ENCODE assay signal across 26 cellular contexts in the genomic region with DNA sequence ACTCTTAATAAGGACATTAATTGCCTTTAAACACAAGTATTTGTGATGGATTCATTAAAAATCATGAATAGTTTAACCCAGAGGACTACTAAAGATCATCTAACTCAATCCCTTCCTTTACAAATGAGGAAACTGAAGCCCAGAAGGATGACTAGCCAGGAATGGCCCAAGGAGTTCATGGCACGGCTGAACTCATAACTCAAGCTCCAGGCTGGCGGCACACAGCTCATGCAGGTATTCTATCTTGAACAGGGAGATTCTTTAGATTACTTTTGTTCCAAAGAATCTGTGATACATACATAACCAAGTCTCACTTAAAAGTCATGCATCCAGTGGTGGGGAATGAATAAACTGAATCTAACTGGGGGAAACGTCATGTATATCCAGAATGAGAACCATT.
A peak's percentile ranks its signal among the peaks of the same experiment; 100 is the strongest.
DNase-seq lines count a peak whose midpoint lies in the region; ATAC-seq, FAIRE-seq and TF ChIP-seq lines count a peak whose summit lies in the region.
"Had no signal": no experiment of that assay in that cellular context is flagged by ENCODE, and none has a peak within 500 bp of the region (broad histone marks: within the 10 kb centered on the region; RNA-seq: fewer than 3 reads in every experiment).

No MANE protein-coding gene starts in this region.

- CTCF ChIA-PET in RWPE1 (lab: Yijun Ruan, JAX), result interaction anchor here (0.7 kb wide), 1 partner anchor 835 kb away, joined by 3 read pairs; no protein-coding TSS in a partner anchor

- H3K79me2 ChIP-seq in trophoblast cell (ENCODE audit: control insufficient read depth, insufficient read depth, low read length, poor library complexity), result no peaks in the 10 kb centered on the region

- H2AK5ac ChIP-seq in trophoblast cell (ENCODE audit: low read length), result no peak overlapping the region

- H3K4me3 Mint-ChIP-seq in activated T-helper 17 cell treated with anti-CD3 and anti-CD28 coated beads, Interleukin-2, amount 50 U/mL, for 72 hours, result no peak overlapping the region
- H3K4me3 Mint-ChIP-seq: CD14-positive monocyte; CD4-positive, alpha-beta T cell; CD8-positive, alpha-beta memory T cell; H9 had no signal

- H3K36me3 ChIP-seq in trophoblast cell (ENCODE audit: control insufficient read depth in 1 of 2, insufficient read depth in 2 of 2, low read length in 2 of 2) (no peaks in the 10 kb centered on the region), skeletal muscle tissue (ENCODE audit: control insufficient read depth in 3 of 3, insufficient read depth in 3 of 3, low read length in 3 of 3) (no peaks in the 10 kb centered on the region)
- H3K36me3 ChIP-seq: BE2C; BLaER1 treated with 17β-estradiol and CSF1 and Interleukin-3, amounts not matched to agents 10 nM and 100 nM had no signal

- no peak for ATAC-seq in HG02840 (IDR thresholded peaks at IDR 0.05; ENCODE audit: low FRiP score, unreplicated experiment)
- no peak for ATAC-seq in activated T-helper 17 cell treated with anti-CD3 and anti-CD28 coated beads, Interleukin-2, amount 50 U/mL, for 72 hours (replicated peaks)
- ATAC-seq: A549, GM12878, HCT116 had no signal

- peak; percentile 38 for FAIRE-seq in H54 (lab: Jason Lieb, UNC)
- FAIRE-seq: A549, D721Med, GM12878, GM19239, H1 had no signal

- H3K27ac ChIP-seq in trophoblast cell (ENCODE audit: low read depth, low read length) (no peak overlapping the region), skeletal muscle tissue (ENCODE audit: low read depth, low read length) (peak overlapping the region; percentile 26), RWPE1 (no peak overlapping the region)
- H3K27ac ChIP-seq: A549; BLaER1 treated with 17β-estradiol and CSF1 and Interleukin-3, amounts not matched to agents 10 nM and 100 nM; GM23248 had no signal

- H3K27ac Mint-ChIP-seq in activated T-helper 17 cell treated with anti-CD3 and anti-CD28 coated beads, Interleukin-2, amount 50 U/mL, for 72 hours, result no peak overlapping the region
- H3K27ac Mint-ChIP-seq: CD14-positive monocyte; CD4-positive, alpha-beta T cell; CD8-positive, alpha-beta memory T cell; H9 had no signal

- H4K12ac ChIP-seq in trophoblast cell (ENCODE audit: low read depth, low read length), result no peak overlapping the region

- no peaks in the 10 kb centered on the region for H3K79me1 ChIP-seq in trophoblast cell (ENCODE audit: low read length)

- H3K9ac ChIP-seq in trophoblast cell (ENCODE audit: low read length), result no peak overlapping the region
- H3K9ac ChIP-seq in skeletal muscle tissue (ENCODE audit: low read depth in 1 of 3, low read length in 3 of 3), result no peak overlapping the region
- H3K9ac ChIP-seq: BLaER1 treated with 17β-estradiol and CSF1 and Interleukin-3, amounts not matched to agents 10 nM and 100 nM; GM23248 had no signal

- TF ChIP-seq CTCF in RWPE1 (conservative IDR thresholded peaks at IDR 0.05; ENCODE audit: low read depth), result no peak

- H4K91ac ChIP-seq in trophoblast cell (ENCODE audit: low read depth, low read length), result no peak overlapping the region

- DNase-seq in H54 (ENCODE audit: insufficient read length, low spot score), result no peak
- DNase-seq in amniotic epithelial cell (ENCODE audit: low read depth), result peak; percentile 1
- DNase-seq in trophoblast cell, result peak; percentile 77 to 89
- DNase-seq in RWPE1 (ENCODE audit: low spot score), result no peak
- DNase-seq: 8988T; ACHN; AML-193; BE2C; CD4-positive, alpha-beta T cell; CD8-positive, alpha-beta memory T cell; DMS 273 treated with DMSO at 0.1 percent for 48 hours; EL; GDM1; GM23248; H9 had no signal

- no peaks in the 10 kb centered on the region for H3K4me1 ChIP-seq in trophoblast cell (ENCODE audit: control insufficient read depth in 1 of 2, insufficient read depth in 2 of 2, low read length in 2 of 2)
- peaks cover 16 to 29% (median 24%) of the 10 kb centered on the region in 3 donors for H3K4me1 ChIP-seq in skeletal muscle tissue (ENCODE audit: control insufficient read depth in 3 of 3, insufficient read depth in 3 of 3, low read length in 3 of 3)
- H3K4me1 ChIP-seq: A549; BE2C; BLaER1 treated with 17β-estradiol and CSF1 and Interleukin-3, amounts not matched to agents 10 nM and 100 nM had no signal

- no peaks in the 10 kb centered on the region for H3K4me1 Mint-ChIP-seq in activated T-helper 17 cell treated with anti-CD3 and anti-CD28 coated beads, Interleukin-2, amount 50 U/mL, for 72 hours
- H3K4me1 Mint-ChIP-seq: CD14-positive monocyte; CD8-positive, alpha-beta memory T cell; H9 had no signal

- no peaks in the 10 kb centered on the region for H3K27me3 Mint-ChIP-seq in activated T-helper 17 cell treated with anti-CD3 and anti-CD28 coated beads, Interleukin-2, amount 50 U/mL, for 72 hours
- H3K27me3 Mint-ChIP-seq: CD4-positive, alpha-beta T cell had no signal

- H3K4ac ChIP-seq in trophoblast cell (ENCODE audit: low read depth, low read length), result no peak overlapping the region

- no peak overlapping the region for H3K23ac ChIP-seq in trophoblast cell (ENCODE audit: low read length)

- H3K4me3 ChIP-seq in trophoblast cell (ENCODE audit: low read depth, low read length) (no peak overlapping the region), skeletal muscle tissue (ENCODE audit: low read length in 3 of 3) (no peak overlapping the region)
- H3K4me3 ChIP-seq: A549; BLaER1 treated with 17β-estradiol and CSF1 and Interleukin-3, amounts not matched to agents 10 nM and 100 nM; GM12878; GM23248 had no signal

- TF ChIP-seq POLR2A in H54 (IDR thresholded peaks at IDR 0.05; ENCODE audit: low read depth, low read length), result no peak

- POLR2A ChIA-PET in RWPE1 (lab: Yijun Ruan, JAX; ENCODE audit: low non-redundant PET), result no interaction called here

- no CpG with 5 or more reads among the region's 3 CpGs for WGBS in trophoblast cell (ENCODE audit: extremely low coverage, insufficient coverage, insufficient read length)

- no peak overlapping the region for H4K8ac ChIP-seq in trophoblast cell (ENCODE audit: low read depth, low read length)

- no peak overlapping the region for H2BK5ac ChIP-seq in trophoblast cell (ENCODE audit: low read depth, low read length, poor library complexity)

- no peak overlapping the region for H2AFZ ChIP-seq in trophoblast cell (ENCODE audit: insufficient read depth, low read length, poor library complexity)
- H2AFZ ChIP-seq: GM23248 had no signal

- H3K9me3 ChIP-seq in trophoblast cell (ENCODE audit: insufficient read depth, low read depth, low read length) (no peaks in the 10 kb centered on the region), skeletal muscle tissue (ENCODE audit: control insufficient read depth in 3 of 3, low read length in 3 of 3) (no peaks in the 10 kb centered on the region)
- H3K9me3 ChIP-seq: A549, BE2C had no signal

- H3K36me3 Mint-ChIP-seq in activated T-helper 17 cell treated with anti-CD3 and anti-CD28 coated beads, Interleukin-2, amount 50 U/mL, for 72 hours (ENCODE audit: low read depth), result no peaks in the 10 kb centered on the region
- H3K36me3 Mint-ChIP-seq: CD14-positive monocyte; CD8-positive, alpha-beta memory T cell had no signal

- H2BK120ac ChIP-seq in trophoblast cell (ENCODE audit: insufficient read depth, low read length, poor library complexity), result no peak overlapping the region

- H3K27me3 ChIP-seq in trophoblast cell (ENCODE audit: insufficient read depth, low read length) (no peaks in the 10 kb centered on the region), skeletal muscle tissue (ENCODE audit: control insufficient read depth in 3 of 3, insufficient read depth in 3 of 3, low read length in 3 of 3) (no peaks in the 10 kb centered on the region)
- H3K27me3 ChIP-seq: BE2C; BLaER1 treated with 17β-estradiol and CSF1 and Interleukin-3, amounts not matched to agents 10 nM and 100 nM had no signal

- H3K4me2 ChIP-seq in trophoblast cell (ENCODE audit: low read length), result no peak overlapping the region
- H3K4me2 ChIP-seq: A549; BLaER1 treated with 17β-estradiol and CSF1 and Interleukin-3, amounts not matched to agents 10 nM and 100 nM had no signal

- peaks cover 11% of the 10 kb centered on the region for H3K9me3 Mint-ChIP-seq in activated T-helper 17 cell treated with anti-CD3 and anti-CD28 coated beads, Interleukin-2, amount 50 U/mL, for 72 hours

- H2BK12ac ChIP-seq in trophoblast cell (ENCODE audit: low read length), result no peak overlapping the region

- no peak overlapping the region for H3K18ac ChIP-seq in trophoblast cell (ENCODE audit: low read length)

- no peak overlapping the region for H3K14ac ChIP-seq in trophoblast cell (ENCODE audit: low read length)

Comparison
In these comparisons a context has a peak if more than half of its experiments do, and no peak if none do; other contexts are left out.
1. DNase-seq: peak in amniotic epithelial cell (single experiment) and trophoblast cell (2 of 2); none in H54 (single experiment) and RWPE1 (single experiment).